In the genomic region with DNA sequence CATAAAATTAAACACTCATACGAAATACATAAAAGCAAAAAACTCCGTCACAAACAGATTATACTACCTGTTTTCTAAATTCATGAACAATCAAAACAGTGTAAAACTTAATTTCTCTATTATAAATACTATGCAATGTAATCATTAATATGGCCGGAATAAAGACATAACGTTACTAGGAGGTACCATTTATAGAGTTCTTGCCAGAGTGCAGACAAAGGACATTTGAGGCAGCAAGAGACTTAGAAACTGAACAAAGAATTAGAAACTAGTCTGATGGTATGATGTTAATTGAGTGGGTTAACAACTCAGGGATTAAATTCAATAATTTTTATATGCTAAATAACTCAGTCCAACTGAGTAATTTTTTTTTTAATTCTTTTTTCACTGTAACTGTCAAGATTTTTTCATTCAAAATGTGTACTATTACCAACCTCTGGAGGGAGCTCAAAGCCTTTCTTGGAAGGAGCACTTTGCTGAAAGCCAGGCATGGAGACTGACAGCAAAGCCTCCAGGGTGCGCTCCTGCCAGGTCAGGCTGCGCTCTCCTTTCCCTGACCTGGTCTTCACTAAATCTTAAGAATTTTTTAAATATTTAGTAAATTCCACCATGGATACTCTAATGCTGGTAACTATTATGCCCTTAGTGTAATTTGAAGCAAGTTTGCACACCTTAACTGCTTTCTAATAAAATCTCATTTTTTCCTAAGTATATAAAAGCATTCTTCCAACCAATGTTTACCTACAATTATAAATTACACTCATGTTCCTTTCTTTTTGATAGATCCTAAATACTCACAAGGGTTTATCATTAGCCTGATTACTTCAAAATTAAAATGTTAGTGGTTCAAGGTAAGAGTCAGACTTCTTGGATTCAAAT, we compare ENCODE assay signal across 8 cellular contexts. TPM values are rescaled to one million over a fixed set of nuclear protein-coding genes. Genes with fewer than 3 reads are reported as not detected.
DNase-seq lines count a peak whose midpoint lies in the region; ATAC-seq and TF ChIP-seq lines count a peak whose summit lies in the region.

No MANE protein-coding gene starts in this region.

- H3K4me3 ChIP-seq in PC-9 (no peak overlapping the region), trophoblast cell (ENCODE audit: low read depth, low read length) (no peak overlapping the region)

- no peak overlapping the region for H3K23ac ChIP-seq in trophoblast cell (ENCODE audit: low read length)

- no peaks in the 10 kb centered on the region for H3K9me2 ChIP-seq in PC-9 (ENCODE audit: insufficient read depth)

- H3K27me3 ChIP-seq in PC-9 (ENCODE audit: insufficient read depth, low read depth), result no peaks in the 10 kb centered on the region
- no peaks in the 10 kb centered on the region for H3K27me3 ChIP-seq in trophoblast cell (ENCODE audit: insufficient read depth, low read length)

- no peak overlapping the region for H3K9ac ChIP-seq in trophoblast cell (ENCODE audit: low read length)

- H3K4me1 ChIP-seq in PC-9 (replicated peaks; ENCODE audit: insufficient read depth) (no peaks in the 10 kb centered on the region), trophoblast cell (ENCODE audit: control insufficient read depth in 1 of 2, insufficient read depth in 2 of 2, low read length in 2 of 2) (no peaks in the 10 kb centered on the region)

- no peak overlapping the region for H3K4me3 Mint-ChIP-seq in activated naive CD4-positive, alpha-beta T cell treated with anti-CD3 and anti-CD28 coated beads, Interleukin-2, amount 10 ng/mL, durations not matched to agents 7 days and 5 days

- no peak overlapping the region for H2BK12ac ChIP-seq in trophoblast cell (ENCODE audit: low read length)

- 0 out of 2 replicates have a peak, but pooled peaks cover 3% of the 10 kb centered on the region for H3K36me3 ChIP-seq in PC-9 (ENCODE audit: low read depth)
- H3K36me3 ChIP-seq in trophoblast cell (ENCODE audit: control insufficient read depth in 1 of 2, insufficient read depth in 2 of 2, low read length in 2 of 2), result no peaks in the 10 kb centered on the region

- H4K12ac ChIP-seq in trophoblast cell (ENCODE audit: low read depth, low read length), result no peak overlapping the region

- no peak overlapping the region for H3K4ac ChIP-seq in trophoblast cell (ENCODE audit: low read depth, low read length)

- H2BK5ac ChIP-seq in trophoblast cell (ENCODE audit: low read depth, low read length, poor library complexity), result no peak overlapping the region

- no peaks in the 10 kb centered on the region for H3K36me3 Mint-ChIP-seq in activated naive CD4-positive, alpha-beta T cell treated with anti-CD3 and anti-CD28 coated beads, Interleukin-2, amount 10 ng/mL, durations not matched to agents 7 days and 5 days

- H3K27ac ChIP-seq in PC-9 (no peak overlapping the region), trophoblast cell (ENCODE audit: low read depth, low read length) (no peak overlapping the region)

- no peak overlapping the region for H3K14ac ChIP-seq in trophoblast cell (ENCODE audit: low read length)

- no peak overlapping the region for H4K8ac ChIP-seq in trophoblast cell (ENCODE audit: low read depth, low read length)

- H3K18ac ChIP-seq in trophoblast cell (ENCODE audit: low read length), result no peak overlapping the region

- no peak overlapping the region for H4K91ac ChIP-seq in trophoblast cell (ENCODE audit: low read depth, low read length)

- TF ChIP-seq EP300 in Ishikawa (IDR thresholded peaks at IDR 0.05; ENCODE audit: borderline replicate concordance), result no peak

- CTCF ChIA-PET in PC-9 (lab: Charles Lee), result interaction anchor here (0.6 to 1.0 kb wide), 4 partner anchors 20 to 611 kb away, joined by 3 to 7 read pairs (median 3); partner anchors contain the start of gene LAPTM4A
- CTCF ChIA-PET in activated naive CD4-positive, alpha-beta T cell treated with anti-CD3 and anti-CD28 coated beads, Interleukin-2, amount 10 ng/mL, durations not matched to agents 7 days and 5 days (lab: Charles Lee), result interaction anchor here (0.8 to 2.2 kb wide), 16 partner anchors 9 to 150 kb away, joined by 3 to 16 read pairs (median 4); no protein-coding TSS in a partner anchor

- no peak overlapping the region for H2AK5ac ChIP-seq in trophoblast cell (ENCODE audit: low read length)

- peak; percentile 93 for ATAC-seq in GM21576 (IDR thresholded peaks at IDR 0.05; ENCODE audit: unreplicated experiment)

- no peaks in the 10 kb centered on the region for H3K27me3 Mint-ChIP-seq in activated naive CD4-positive, alpha-beta T cell treated with anti-CD3 and anti-CD28 coated beads, Interleukin-2, amount 10 ng/mL, durations not matched to agents 7 days and 5 days

- H3K9me3 Mint-ChIP-seq in activated naive CD4-positive, alpha-beta T cell treated with anti-CD3 and anti-CD28 coated beads, Interleukin-2, amount 10 ng/mL, durations not matched to agents 7 days and 5 days, result no peaks in the 10 kb centered on the region

- H3F3A ChIP-seq in PC-9 (ENCODE audit: insufficient read depth, low read depth), result no peaks in the 10 kb centered on the region

- H2AFZ ChIP-seq in PC-9 (no peak overlapping the region), trophoblast cell (ENCODE audit: insufficient read depth, low read length, poor library complexity) (no peak overlapping the region)

- BruUV-seq in PC-9 (replicated peaks; lab: Mats Ljungman, UMichigan), result no TSS peak

- H3K4me2 ChIP-seq in PC-9, result no peak overlapping the region
- H3K4me2 ChIP-seq in trophoblast cell (ENCODE audit: low read length), result no peak overlapping the region

- no peaks in the 10 kb centered on the region for H3K9me3 ChIP-seq in PC-9 (ENCODE audit: insufficient read depth, low read depth)
- no peaks in the 10 kb centered on the region for H3K9me3 ChIP-seq in trophoblast cell (ENCODE audit: insufficient read depth, low read depth, low read length)

- 100% methylated on average over 2 of the region's 6 CpGs for WGBS in trophoblast cell (ENCODE audit: extremely low coverage, insufficient coverage, insufficient read length)

- intact Hi-C loops in PC-9 (cut with micrococcal nuclease; ENCODE audit: unreplicated experiment), result loop anchor here (1.0 to 5.0 kb wide), 5 partner anchors 53 to 687 kb away; partner anchors contain the start of gene TTC32
- intact Hi-C loops in posterior vena cava (cut with DNase I), result no loop called here

- peak; percentile 86 for TF ChIP-seq RAD21 in Ishikawa (IDR thresholded peaks at IDR 0.05; ENCODE audit: low read depth)

- no peak overlapping the region for H3K27ac Mint-ChIP-seq in activated naive CD4-positive, alpha-beta T cell treated with anti-CD3 and anti-CD28 coated beads, Interleukin-2, amount 10 ng/mL, durations not matched to agents 7 days and 5 days

- H3K79me2 ChIP-seq in PC-9 (ENCODE audit: low read depth) (no peaks in the 10 kb centered on the region), trophoblast cell (ENCODE audit: control insufficient read depth, insufficient read depth, low read length, poor library complexity) (no peaks in the 10 kb centered on the region)

- DNase-seq in ELF-1 (ENCODE audit: low read depth, low spot score) (peak; percentile 53), PC-9 (peak; percentile 57 to 69), globus pallidus (ENCODE audit: low spot score) (peak; percentile 70), trophoblast cell (peak; percentile 82 to 92), posterior vena cava (ENCODE audit: low spot score) (no peak)
- DNase-seq in activated naive CD4-positive, alpha-beta T cell treated with anti-CD3 and anti-CD28 coated beads, Interleukin-2, amount 10 ng/mL, durations not matched to agents 7 days and 5 days, result peak; percentile 66

- no peaks in the 10 kb centered on the region for H4K20me1 ChIP-seq in PC-9 (ENCODE audit: insufficient read depth)

- H2BK120ac ChIP-seq in trophoblast cell (ENCODE audit: insufficient read depth, low read length, poor library complexity), result no peak overlapping the region

- peak; percentile 91 for TF ChIP-seq CTCF in PC-9 (conservative IDR thresholded peaks at IDR 0.05)

- POLR2A ChIA-PET in PC-9 (lab: Charles Lee; ENCODE audit: unreplicated experiment), result interaction anchor here (0.6 kb wide), 1 partner anchor 44 kb away, joined by 4 read pairs; no protein-coding TSS in a partner anchor

- H3K79me1 ChIP-seq in trophoblast cell (ENCODE audit: low read length), result no peaks in the 10 kb centered on the region

- H3K4me1 Mint-ChIP-seq in activated naive CD4-positive, alpha-beta T cell treated with anti-CD3 and anti-CD28 coated beads, Interleukin-2, amount 10 ng/mL, durations not matched to agents 7 days and 5 days, result no peaks in the 10 kb centered on the region

TF ChIP-seq in Ishikawa, 13 proteins besides CTCF, POLR2A, EP300 and RAD21 (continues in another document):
- TF ChIP-seq YY1 (IDR thresholded peaks at IDR 0.05; ENCODE audit: low read depth) (no peak), REST (IDR thresholded peaks at IDR 0.05; ENCODE audit: low read depth) (no peak), NFIC (IDR thresholded peaks at IDR 0.05) (no peak), TAF1 (IDR thresholded peaks at IDR 0.05; ENCODE audit: low read depth) (no peak)

RNA-seq across cellular contexts. Expression of gene WDR35, which starts 34.1 kb away (rescaled TPM):
- total RNA-seq in PC-9 (2021), result 7.4 and 8.2 TPM in 2 replicates
- 1.3 and 1.5 TPM in 2 replicates for polyA plus RNA-seq in trophoblast cell (2013)
- total RNA-seq in posterior vena cava, result 10 to 100 TPM in 1 of 2 donors, 1 to 10 TPM in 1; 9.6 to 10.7 TPM

RNA-seq across cellular contexts. Expression of gene TTC32, which starts 54.0 kb away (rescaled TPM):
- total RNA-seq in PC-9 (2021), result 27.9 and 36.2 TPM in 2 replicates
- 6.6 and 8.6 TPM in 2 replicates for polyA plus RNA-seq in trophoblast cell (2013)
- total RNA-seq in posterior vena cava, result 1 to 10 TPM; 7.4 to 9.4 TPM

RNA-seq across cellular contexts. Expression of gene MATN3, which starts 56.7 kb away (rescaled TPM):
- total RNA-seq in PC-9 (2021) (1.0 and 1.9 TPM in 2 replicates), posterior vena cava (1 to 10 TPM; 1.2 to 2.3 TPM)
- 58.1 and 60.8 TPM in 2 replicates for polyA plus RNA-seq in trophoblast cell (2013)
